Comparison of ENCODE assay signal across 10 cellular contexts in genomic region chr7:52071744-52072143, GRCh38.
"Had no signal": no experiment of that assay in that cellular context is flagged by ENCODE, and none has a peak within 500 bp of the region (broad histone marks: within the 10 kb centered on the region; RNA-seq: fewer than 3 reads in every experiment).

No MANE protein-coding gene starts in this region.

- H3K4me3 Mint-ChIP-seq: HFFc6, IgD-negative memory B cell had no signal

- DNase-seq: GM23248, GOT3, H7, HFFc6, KG1 had no signal

- H3K4me1 Mint-ChIP-seq: IgD-negative memory B cell had no signal

- H3K9me3 ChIP-seq: HAP-1 had no signal

- ATAC-seq: HCT116, HepG2 had no signal

- H3K27ac Mint-ChIP-seq: HFFc6, IgD-negative memory B cell had no signal

- H3K36me3 Mint-ChIP-seq: IgD-negative memory B cell had no signal

- H3K27me3 Mint-ChIP-seq: IgD-negative memory B cell had no signal

- H3K27ac ChIP-seq: GM23248, HL-60 had no signal
